8 cellular contexts compared by ENCODE assay signal in genomic region chr10:26858707-26859034, GRCh38. TPM values are rescaled to one million over a fixed set of nuclear protein-coding genes. Genes with fewer than 3 reads are reported as not detected.
DNase-seq lines count a peak whose midpoint lies in the region; ATAC-seq and TF ChIP-seq lines count a peak whose summit lies in the region.

No MANE protein-coding gene starts in this region.

- H3K27ac Mint-ChIP-seq in T-helper 1 cell treated with Interleukin-12 subunit alpha and Interleukin-12 subunit beta and Interleukin-4 antibody, amounts not matched to agents 30 μg/mL and 1 μg/mL, for 36 hours, result peak overlapping the region; percentile 99
- H3K27ac Mint-ChIP-seq in T-helper 17 cell, result peak overlapping the region; percentile 72
- peak overlapping the region; percentile 81 for H3K27ac Mint-ChIP-seq in stimulated activated naive B cell treated with anti-CD40 and anti-IgM and Interleukin-4, amounts not matched to agents 10 μg/mL and 1 μg/mL and 100 μg/mL, for 72 hours

- no peaks in the 10 kb centered on the region for H3K9me3 ChIP-seq in T-helper 17 cell (ENCODE audit: control insufficient read depth, low read length, poor library complexity, severe bottlenecking)

- peak overlapping the region; percentile 94 for H3K4me3 ChIP-seq in fibroblast of pulmonary artery (replicated peaks; ENCODE audit: low read depth, low read length)

- no peak for ATAC-seq in T-helper 17 cell
- ATAC-seq in stimulated activated naive B cell treated with anti-CD40 and anti-IgM and Interleukin-4, amounts not matched to agents 10 μg/mL and 1 μg/mL and 100 μg/mL, for 72 hours (replicated peaks), result no peak

- peaks cover 14% of the 10 kb centered on the region for H3K36me3 Mint-ChIP-seq in T-helper 1 cell treated with Interleukin-12 subunit alpha and Interleukin-12 subunit beta and Interleukin-4 antibody, amounts not matched to agents 30 μg/mL and 1 μg/mL, for 36 hours (ENCODE audit: low read depth)
- peaks cover 7% of the 10 kb centered on the region for H3K36me3 Mint-ChIP-seq in T-helper 17 cell (ENCODE audit: low read depth)
- H3K36me3 Mint-ChIP-seq in stimulated activated naive B cell treated with anti-CD40 and anti-IgM and Interleukin-4, amounts not matched to agents 10 μg/mL and 1 μg/mL and 100 μg/mL, for 72 hours, result peaks cover 10 to 20% of the 10 kb centered on the region in 2 donors

- DNase-seq in T-helper 1 cell (no peak), T-helper 17 cell (no peak), fibroblast of pulmonary artery (ENCODE audit: low read depth) (peak; percentile 46), DMS79 (lab: John Stamatoyannopoulos, UW) (no peak)
- DNase-seq in stimulated activated naive B cell treated with anti-CD40 and anti-IgM and Interleukin-4, amounts not matched to agents 10 μg/mL and 1 μg/mL and 100 μg/mL, for 72 hours, result no peak
- DNase-seq in activated CD8-positive, alpha-beta memory T cell treated with anti-CD3 and anti-CD28 coated beads, Interleukin-2, amount 50 U/mL, for 48 hours, result no peak
- DNase-seq in activated CD8-positive, alpha-beta memory T cell treated with anti-CD3 and anti-CD28 coated beads for 24 hours, result no peak

- peaks cover 11% of the 10 kb centered on the region for H3K27me3 Mint-ChIP-seq in T-helper 1 cell treated with Interleukin-12 subunit alpha and Interleukin-12 subunit beta and Interleukin-4 antibody, amounts not matched to agents 30 μg/mL and 1 μg/mL, for 36 hours (ENCODE audit: low read depth)
- H3K27me3 Mint-ChIP-seq in T-helper 17 cell, result peaks cover 8% of the 10 kb centered on the region
- H3K27me3 Mint-ChIP-seq in stimulated activated naive B cell treated with anti-CD40 and anti-IgM and Interleukin-4, amounts not matched to agents 10 μg/mL and 1 μg/mL and 100 μg/mL, for 72 hours, result no peaks in the 10 kb centered on the region

- TF ChIP-seq CTCF in fibroblast of pulmonary artery (IDR thresholded peaks at IDR 0.05; ENCODE audit: low read length, missing control alignments), result no peak

- peak overlapping the region; percentile 96 for H3K4me3 Mint-ChIP-seq in T-helper 1 cell treated with Interleukin-12 subunit alpha and Interleukin-12 subunit beta and Interleukin-4 antibody, amounts not matched to agents 30 μg/mL and 1 μg/mL, for 36 hours
- H3K4me3 Mint-ChIP-seq in T-helper 17 cell, result peak overlapping the region; percentile 99
- peak overlapping the region; percentile 96 to 98 for H3K4me3 Mint-ChIP-seq in stimulated activated naive B cell treated with anti-CD40 and anti-IgM and Interleukin-4, amounts not matched to agents 10 μg/mL and 1 μg/mL and 100 μg/mL, for 72 hours

- H3K9me3 Mint-ChIP-seq in T-helper 1 cell treated with Interleukin-12 subunit alpha and Interleukin-12 subunit beta and Interleukin-4 antibody, amounts not matched to agents 30 μg/mL and 1 μg/mL, for 36 hours, result no peaks in the 10 kb centered on the region
- no peaks in the 10 kb centered on the region for H3K9me3 Mint-ChIP-seq in stimulated activated naive B cell treated with anti-CD40 and anti-IgM and Interleukin-4, amounts not matched to agents 10 μg/mL and 1 μg/mL and 100 μg/mL, for 72 hours

- peaks cover 43% of the 10 kb centered on the region for H3K4me1 Mint-ChIP-seq in T-helper 1 cell treated with Interleukin-12 subunit alpha and Interleukin-12 subunit beta and Interleukin-4 antibody, amounts not matched to agents 30 μg/mL and 1 μg/mL, for 36 hours (ENCODE audit: low read depth)
- peaks cover 43% of the 10 kb centered on the region for H3K4me1 Mint-ChIP-seq in T-helper 17 cell
- peaks cover 25 to 59% of the 10 kb centered on the region in 2 donors for H3K4me1 Mint-ChIP-seq in stimulated activated naive B cell treated with anti-CD40 and anti-IgM and Interleukin-4, amounts not matched to agents 10 μg/mL and 1 μg/mL and 100 μg/mL, for 72 hours

RNA-seq across cellular contexts. Expression of gene ABI1, which starts 2.1 kb away (rescaled TPM):
- total RNA-seq in T-helper 17 cell, result 10 to 100 TPM; 75.5 to 99.4 TPM
